32 cellular contexts compared by ENCODE assay signal in the genomic region with DNA sequence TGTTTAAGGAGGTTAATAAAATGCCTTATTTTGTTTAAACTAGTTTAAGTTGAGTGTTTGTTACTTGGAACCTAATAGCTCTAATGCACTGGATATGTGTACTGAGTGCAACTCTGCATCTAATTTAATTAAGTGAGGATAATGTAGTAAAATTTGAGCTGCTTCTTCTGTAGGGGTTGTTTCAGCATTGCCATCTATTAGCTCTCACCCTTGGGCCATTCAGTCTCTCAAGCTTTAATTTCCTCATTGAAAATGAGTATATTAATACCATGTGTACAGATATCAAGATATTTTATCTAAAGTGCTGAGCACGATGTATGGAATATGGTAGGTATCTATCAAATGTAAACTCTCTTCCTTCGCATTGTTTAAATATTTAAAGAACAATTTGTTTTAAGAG.
"Had no signal": no experiment of that assay in that cellular context is flagged by ENCODE, and none has a peak within 500 bp of the region (broad histone marks: within the 10 kb centered on the region; RNA-seq: fewer than 3 reads in every experiment).

No MANE protein-coding gene starts in this region.

- H3K27me3 ChIP-seq: adrenal gland, ascending aorta, body of pancreas, brain microvascular endothelial cell, breast epithelium, cardiac muscle cell had no signal

- ATAC-seq: activated naive CD4-positive, alpha-beta T cell treated with anti-CD3 and anti-CD28 coated beads, Interleukin-2, amount 50 U/mL, for 72 hours; activated naive CD8-positive, alpha-beta T cell treated with anti-CD3 and anti-CD28 coated beads, Interleukin-2, amount 50 U/mL, for 24 hours; activated T-cell treated with anti-CD3 and anti-CD28 coated beads, Interleukin-2, amount 50 U/mL, for 4 hours; activated T-cell treated with anti-CD3 and anti-CD28 coated beads, Interleukin-2, amount 50 U/mL, for 72 hours; activated T-helper 17 cell treated with anti-CD3 and anti-CD28 coated beads, Interleukin-2, amount 50 U/mL, for 72 hours; body of pancreas had no signal

- H3K9me3 ChIP-seq: adrenal gland, ascending aorta, body of pancreas, breast epithelium had no signal

- H3K27ac ChIP-seq: adrenal gland, ascending aorta, body of pancreas, brain microvascular endothelial cell, breast epithelium, cardiac muscle cell had no signal

- H3K4me1 ChIP-seq: adrenal gland, ascending aorta, body of pancreas, breast epithelium had no signal

- DNase-seq: activated effector memory CD4-positive, alpha-beta T cell treated with anti-CD3 and anti-CD28 coated beads, Interleukin-2, amount 50 U/mL, for 16 hours; activated effector memory CD4-positive, alpha-beta T cell treated with Interleukin-2 at 50 U/mL for 16 hours; activated gamma-delta T cell; activated gamma-delta T cell treated with Interleukin-2 at 50 U/mL for 16 hours; activated naive CD4-positive, alpha-beta T cell; activated naive CD4-positive, alpha-beta T cell treated with anti-CD3 and anti-CD28 coated beads for 36 hours; activated naive CD4-positive, alpha-beta T cell treated with anti-CD3 and anti-CD28 coated beads, Interleukin-2, amount 10 ng/mL, durations not matched to agents 7 days and 5 days; activated naive CD4-positive, alpha-beta T cell treated with anti-CD3 and anti-CD28 coated beads, Interleukin-2, amount 50 U/mL, for 16 hours; activated naive CD4-positive, alpha-beta T cell treated with Interleukin-2 at 50 U/mL for 16 hours; activated naive CD8-positive, alpha-beta T cell treated with anti-CD3 and anti-CD28 coated beads for 36 hours; activated naive CD8-positive, alpha-beta T cell treated with anti-CD3 and anti-CD28 coated beads, Interleukin-2, amount 10 ng/mL, durations not matched to agents 7 days and 5 days; activated naive CD8-positive, alpha-beta T cell treated with anti-CD3 and anti-CD28 coated beads, Interleukin-2, amount 50 U/mL, for 24 hours; activated T-cell treated with anti-CD3 and anti-CD28 coated beads, Interleukin-2, amount 50 U/mL, for 1 hour; activated T-cell treated with anti-CD3 and anti-CD28 coated beads, Interleukin-2, amount 50 U/mL, for 24 hours; activated T-cell treated with anti-CD3 and anti-CD28 coated beads, Interleukin-2, amount 50 U/mL, for 4 hours; activated T-cell treated with anti-CD3 and anti-CD28 coated beads, Interleukin-2, amount 50 U/mL, for 48 hours; activated T-cell treated with anti-CD3 and anti-CD28 coated beads, Interleukin-2, amount 50 U/mL, for 72 hours; adrenal gland; amniotic stem cell; amygdala; anterior cingulate cortex; aorta; body of pancreas; brain microvascular endothelial cell; caudate nucleus; central memory CD4-positive, alpha-beta T cell; cerebellar nuclear complex had no signal

- H3K36me3 ChIP-seq: adrenal gland, ascending aorta, brain microvascular endothelial cell, breast epithelium, cardiac muscle cell had no signal

- H3K4me3 ChIP-seq: adrenal gland, ascending aorta, body of pancreas, breast epithelium, cardiac muscle cell had no signal
